In genomic region chr12:2052861-2053674, GRCh38 we compare ENCODE assay signal across 2 cellular contexts.
TF ChIP-seq lines count a peak whose summit lies in the region.

TSS of gene CACNA1C (plus strand) at chr12:2052987. CDS start at chr12:2053563, 576 bp downstream.

TF ChIP-seq in HCT116, 20 proteins besides CTCF, POLR2A, EP300 and RAD21 (continued from another document):
- TF ChIP-seq ATF3 (IDR thresholded peaks at IDR 0.05) (no peak), SIN3A (IDR thresholded peaks at IDR 0.05; ENCODE audit: low read depth) (no peak), SRF (IDR thresholded peaks at IDR 0.05; ENCODE audit: low read depth) (no peak), FOSL1 (IDR thresholded peaks at IDR 0.05; ENCODE audit: low read depth) (no peak)

TF ChIP-seq in GM12878, 131 proteins besides CTCF, POLR2A, EP300 and RAD21 (continued from another document):
- no peak for TF ChIP-seq E2F4 (IDR thresholded peaks at IDR 0.05; ENCODE audit: low read depth, low read length)
